Comparison of ENCODE assay signal across 8 cellular contexts in genomic region chr2:218230882-218231281, GRCh38. TPM values are rescaled to one million over a fixed set of nuclear protein-coding genes. Genes with fewer than 3 reads are reported as not detected.
DNase-seq lines count a peak whose midpoint lies in the region; ATAC-seq and TF ChIP-seq lines count a peak whose summit lies in the region.

No MANE protein-coding gene starts in this region.

- H3K36me3 ChIP-seq in esophagus squamous epithelium = peaks cover 18 to 100% (median 72%) of the 10 kb centered on the region in 3 donors

- peak; percentile 75 for ATAC-seq in HG02759 (IDR thresholded peaks at IDR 0.05; ENCODE audit: unreplicated experiment)
- peak; percentile 61 to 66 for ATAC-seq in stimulated activated naive B cell treated with anti-CD40 and anti-IgM and Interleukin-4, amounts not matched to agents 10 μg/mL and 1 μg/mL and 100 μg/mL, for 72 hours (replicated peaks)

- peak; percentile 26 for DNase-seq in activated naive CD4-positive, alpha-beta T cell treated with Interleukin-2 at 50 U/mL for 16 hours
- no peak for DNase-seq in activated naive CD4-positive, alpha-beta T cell (lab: John Stamatoyannopoulos, UW)
- peak; percentile 25 for DNase-seq in RPMI8226
- DNase-seq in esophagus squamous epithelium (lab: John Stamatoyannopoulos, UW) = no peak
- DNase-seq in stimulated activated naive B cell treated with anti-CD40 and anti-IgM and Interleukin-4, amounts not matched to agents 10 μg/mL and 1 μg/mL and 100 μg/mL, for 72 hours = no peak
- no peak for DNase-seq in SK-N-DZ (ENCODE audit: low spot score)
- no peak for DNase-seq in NCI-H1105 treated with DMSO at 0.1 percent for 48 hours (lab: John Stamatoyannopoulos, UW)

- intact Hi-C loops in esophagus squamous epithelium (cut with DNase I) = no loop called here

- no peaks in the 10 kb centered on the region for H3K27me3 ChIP-seq in esophagus squamous epithelium

- peak overlapping the region; percentile 91 for H3K27ac Mint-ChIP-seq in stimulated activated naive B cell treated with anti-CD40 and anti-IgM and Interleukin-4, amounts not matched to agents 10 μg/mL and 1 μg/mL and 100 μg/mL, for 72 hours

- H3K4me1 Mint-ChIP-seq in stimulated activated naive B cell treated with anti-CD40 and anti-IgM and Interleukin-4, amounts not matched to agents 10 μg/mL and 1 μg/mL and 100 μg/mL, for 72 hours = peaks cover 26 to 53% of the 10 kb centered on the region in 2 donors

- H3K9me3 ChIP-seq in esophagus squamous epithelium = no peaks in the 10 kb centered on the region

- peak overlapping the region; percentile 60 to 61 for H3K4me3 Mint-ChIP-seq in stimulated activated naive B cell treated with anti-CD40 and anti-IgM and Interleukin-4, amounts not matched to agents 10 μg/mL and 1 μg/mL and 100 μg/mL, for 72 hours

- peaks cover 62 to 77% of the 10 kb centered on the region in 2 donors for H3K36me3 Mint-ChIP-seq in stimulated activated naive B cell treated with anti-CD40 and anti-IgM and Interleukin-4, amounts not matched to agents 10 μg/mL and 1 μg/mL and 100 μg/mL, for 72 hours

- H3K4me1 ChIP-seq in esophagus squamous epithelium = peaks cover 16 to 54% (median 32%) of the 10 kb centered on the region in 3 donors

- no peak overlapping the region for H3K4me3 ChIP-seq in esophagus squamous epithelium

- TF ChIP-seq POLR2A in esophagus squamous epithelium (IDR thresholded peaks at IDR 0.05) = no peak

- H3K27me3 Mint-ChIP-seq in stimulated activated naive B cell treated with anti-CD40 and anti-IgM and Interleukin-4, amounts not matched to agents 10 μg/mL and 1 μg/mL and 100 μg/mL, for 72 hours = no peaks in the 10 kb centered on the region

- peak in 5 of 6 experiments; percentile 8 to 48 (median 18) for TF ChIP-seq CTCF in esophagus squamous epithelium (IDR thresholded peaks at IDR 0.05)

- H3K9me3 Mint-ChIP-seq in stimulated activated naive B cell treated with anti-CD40 and anti-IgM and Interleukin-4, amounts not matched to agents 10 μg/mL and 1 μg/mL and 100 μg/mL, for 72 hours = no peaks in the 10 kb centered on the region

- H3K27ac ChIP-seq in esophagus squamous epithelium = peak overlapping the region in 2 of 4 donors; percentile 75 to 78

- 0% methylated on average over 1 of the region's 1 CpG for WGBS in esophagus squamous epithelium, 2 donors

RNA-seq across cellular contexts. Expression of gene ARPC2, which starts 13.9 kb away (rescaled TPM):
- total RNA-seq in esophagus squamous epithelium = 100 to 1,000 TPM; 465 to 690 (median 542) TPM
- polyA plus RNA-seq in SK-N-DZ (2014; cell fraction: cytosol; rRNA removed) = 158 and 173 TPM in 2 replicates
- polyA plus RNA-seq in SK-N-DZ (2014; cell fraction: nucleus; rRNA removed) = 128 and 135 TPM in 2 replicates

RNA-seq across cellular contexts. Expression of gene GPBAR1, which starts 29.9 kb away (rescaled TPM):
- total RNA-seq in esophagus squamous epithelium = 1 to 10 TPM in 1 of 4 donors, under 1 TPM in 2, not detected in 1; 0.26 to 1.3 (median 0.31) TPM
- 0.91 and 1.2 TPM in 2 replicates for polyA plus RNA-seq in SK-N-DZ (2014; cell fraction: cytosol; rRNA removed)
- 1.3 TPM in 1 of 2 replicates, not detected in the other for polyA plus RNA-seq in SK-N-DZ (2014; cell fraction: nucleus; rRNA removed)

RNA-seq across cellular contexts. Expression of gene AAMP, which starts 39.1 kb away (rescaled TPM):
- total RNA-seq in esophagus squamous epithelium = 100 to 1,000 TPM in 3 of 4 donors, 10 to 100 TPM in 1; 97.9 to 136 (median 118) TPM
- 128 and 170 TPM in 2 replicates for polyA plus RNA-seq in SK-N-DZ (2014; cell fraction: cytosol; rRNA removed)
- 197 and 224 TPM in 2 replicates for polyA plus RNA-seq in SK-N-DZ (2014; cell fraction: nucleus; rRNA removed)

RNA-seq across cellular contexts. Expression of gene PNKD, which starts 39.4 kb away (rescaled TPM):
- total RNA-seq in esophagus squamous epithelium = 10 to 100 TPM; 19.7 to 34.3 (median 28.0) TPM
- polyA plus RNA-seq in SK-N-DZ (2014; cell fraction: cytosol; rRNA removed) = 72.8 and 76.1 TPM in 2 replicates
- polyA plus RNA-seq in SK-N-DZ (2014; cell fraction: nucleus; rRNA removed) = 54.6 and 55.3 TPM in 2 replicates

Comparison
In these comparisons a context has a peak if more than half of its experiments do, and no peak if none do; other contexts are left out.
1. DNase-seq: peak in activated naive CD4-positive, alpha-beta T cell treated with Interleukin-2 at 50 U/mL for 16 hours (single experiment) and RPMI8226 (single experiment); none in activated naive CD4-positive, alpha-beta T cell (0 of 4), esophagus squamous epithelium (single experiment), stimulated activated naive B cell treated with anti-CD40 and anti-IgM and Interleukin-4, amounts not matched to agents 10 μg/mL and 1 μg/mL and 100 μg/mL, for 72 hours (single experiment), SK-N-DZ (single experiment) and NCI-H1105 treated with DMSO at 0.1 percent for 48 hours (single experiment).